In the genomic region with DNA sequence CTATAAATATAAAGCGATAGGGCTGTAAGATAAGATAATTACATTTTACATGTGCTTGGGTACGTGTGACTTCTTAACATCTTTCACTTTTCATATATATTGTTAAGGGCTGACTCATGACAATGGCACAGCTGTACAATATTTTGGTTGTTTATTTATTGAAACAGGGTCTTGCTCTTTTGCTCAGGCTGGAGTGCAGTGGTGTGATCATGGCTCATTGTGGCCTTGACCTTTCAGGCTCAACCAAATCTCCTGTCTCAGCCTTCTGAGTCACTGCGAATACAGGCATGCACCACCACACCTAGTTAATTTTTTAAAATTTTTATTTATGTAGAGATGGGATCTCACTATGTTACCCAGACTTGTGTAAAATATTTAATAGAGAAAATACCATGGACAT, we compare ENCODE assay signal across 1 cellular context.
A peak's percentile ranks its signal among the peaks of the same experiment; 100 is the strongest.
TF ChIP-seq lines count a peak whose summit lies in the region.

No MANE protein-coding gene starts in this region.

TF ChIP-seq in HepG2, 621 proteins besides CTCF, POLR2A, EP300 and RAD21 (continued from another document):
- TF ChIP-seq, protein P1, sequence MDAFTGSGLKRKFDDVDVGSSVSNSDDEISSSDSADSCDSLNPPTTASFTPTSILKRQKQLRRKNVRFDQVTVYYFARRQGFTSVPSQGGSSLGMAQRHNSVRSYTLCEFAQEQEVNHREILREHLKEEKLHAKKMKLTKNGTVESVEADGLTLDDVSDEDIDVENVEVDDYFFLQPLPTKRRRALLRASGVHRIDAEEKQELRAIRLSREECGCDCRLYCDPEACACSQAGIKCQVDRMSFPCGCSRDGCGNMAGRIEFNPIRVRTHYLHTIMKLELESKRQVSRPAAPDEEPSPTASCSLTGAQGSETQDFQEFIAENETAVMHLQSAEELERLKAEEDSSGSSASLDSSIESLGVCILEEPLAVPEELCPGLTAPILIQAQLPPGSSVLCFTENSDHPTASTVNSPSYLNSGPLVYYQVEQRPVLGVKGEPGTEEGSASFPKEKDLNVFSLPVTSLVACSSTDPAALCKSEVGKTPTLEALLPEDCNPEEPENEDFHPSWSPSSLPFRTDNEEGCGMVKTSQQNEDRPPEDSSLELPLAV (CRISPR knock-in tag; conservative IDR thresholded peaks at IDR 0.05; ENCODE audit: low read depth) = no peak
- TF ChIP-seq SP1 (IDR thresholded peaks at IDR 0.05) (no peak), SP1 (CRISPR knock-in tag; IDR thresholded peaks at IDR 0.05) (no peak), ZNF101 (CRISPR knock-in tag; IDR thresholded peaks at IDR 0.05; ENCODE audit: borderline replicate concordance, low read depth) (no peak), NR2F2 (IDR thresholded peaks at IDR 0.05; ENCODE audit: borderline replicate concordance, low read depth) (peak; percentile 42; the same call in 1 of the 2 replicates), ZFX (CRISPR knock-in tag; IDR thresholded peaks at IDR 0.05; ENCODE audit: low read depth) (no peak), PPARG (CRISPR knock-in tag; conservative IDR thresholded peaks at IDR 0.05) (no peak), RBAK (CRISPR knock-in tag; IDR thresholded peaks at IDR 0.05) (no peak), ZNF383 (CRISPR knock-in tag; IDR thresholded peaks at IDR 0.05; ENCODE audit: borderline replicate concordance) (no peak), KLF9 (CRISPR knock-in tag; IDR thresholded peaks at IDR 0.05; ENCODE audit: low read depth) (no peak), NKX3-1 (CRISPR knock-in tag; IDR thresholded peaks at IDR 0.05) (no peak), ZNF781 (CRISPR knock-in tag; IDR thresholded peaks at IDR 0.05; ENCODE audit: borderline replicate concordance, not compliant biosample characterization) (no peak), ESRRA (CRISPR knock-in tag; IDR thresholded peaks at IDR 0.05; ENCODE audit: low read depth) (no peak)
- TF ChIP-seq, protein P2, sequence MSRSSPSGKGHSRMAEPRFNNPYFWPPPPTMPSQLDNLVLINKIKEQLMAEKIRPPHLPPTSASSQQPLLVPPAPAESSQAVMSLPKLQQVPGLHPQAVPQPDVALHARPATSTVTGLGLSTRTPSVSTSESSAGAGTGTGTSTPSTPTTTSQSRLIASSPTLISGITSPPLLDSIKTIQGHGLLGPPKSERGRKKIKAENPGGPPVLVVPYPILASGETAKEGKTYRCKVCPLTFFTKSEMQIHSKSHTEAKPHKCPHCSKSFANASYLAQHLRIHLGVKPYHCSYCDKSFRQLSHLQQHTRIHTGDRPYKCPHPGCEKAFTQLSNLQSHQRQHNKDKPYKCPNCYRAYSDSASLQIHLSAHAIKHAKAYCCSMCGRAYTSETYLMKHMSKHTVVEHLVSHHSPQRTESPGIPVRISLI (CRISPR knock-in tag; IDR thresholded peaks at IDR 0.05; ENCODE audit: borderline replicate concordance) = no peak
- TF ChIP-seq, protein P3, sequence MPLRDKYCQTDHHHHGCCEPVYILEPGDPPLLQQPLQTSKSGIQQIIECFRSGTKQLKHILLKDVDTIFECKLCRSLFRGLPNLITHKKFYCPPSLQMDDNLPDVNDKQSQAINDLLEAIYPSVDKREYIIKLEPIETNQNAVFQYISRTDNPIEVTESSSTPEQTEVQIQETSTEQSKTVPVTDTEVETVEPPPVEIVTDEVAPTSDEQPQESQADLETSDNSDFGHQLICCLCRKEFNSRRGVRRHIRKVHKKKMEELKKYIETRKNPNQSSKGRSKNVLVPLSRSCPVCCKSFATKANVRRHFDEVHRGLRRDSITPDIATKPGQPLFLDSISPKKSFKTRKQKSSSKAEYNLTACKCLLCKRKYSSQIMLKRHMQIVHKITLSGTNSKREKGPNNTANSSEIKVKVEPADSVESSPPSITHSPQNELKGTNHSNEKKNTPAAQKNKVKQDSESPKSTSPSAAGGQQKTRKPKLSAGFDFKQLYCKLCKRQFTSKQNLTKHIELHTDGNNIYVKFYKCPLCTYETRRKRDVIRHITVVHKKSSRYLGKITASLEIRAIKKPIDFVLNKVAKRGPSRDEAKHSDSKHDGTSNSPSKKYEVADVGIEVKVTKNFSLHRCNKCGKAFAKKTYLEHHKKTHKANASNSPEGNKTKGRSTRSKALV (CRISPR knock-in tag; IDR thresholded peaks at IDR 0.05) = no peak
- TF ChIP-seq, protein P4, sequence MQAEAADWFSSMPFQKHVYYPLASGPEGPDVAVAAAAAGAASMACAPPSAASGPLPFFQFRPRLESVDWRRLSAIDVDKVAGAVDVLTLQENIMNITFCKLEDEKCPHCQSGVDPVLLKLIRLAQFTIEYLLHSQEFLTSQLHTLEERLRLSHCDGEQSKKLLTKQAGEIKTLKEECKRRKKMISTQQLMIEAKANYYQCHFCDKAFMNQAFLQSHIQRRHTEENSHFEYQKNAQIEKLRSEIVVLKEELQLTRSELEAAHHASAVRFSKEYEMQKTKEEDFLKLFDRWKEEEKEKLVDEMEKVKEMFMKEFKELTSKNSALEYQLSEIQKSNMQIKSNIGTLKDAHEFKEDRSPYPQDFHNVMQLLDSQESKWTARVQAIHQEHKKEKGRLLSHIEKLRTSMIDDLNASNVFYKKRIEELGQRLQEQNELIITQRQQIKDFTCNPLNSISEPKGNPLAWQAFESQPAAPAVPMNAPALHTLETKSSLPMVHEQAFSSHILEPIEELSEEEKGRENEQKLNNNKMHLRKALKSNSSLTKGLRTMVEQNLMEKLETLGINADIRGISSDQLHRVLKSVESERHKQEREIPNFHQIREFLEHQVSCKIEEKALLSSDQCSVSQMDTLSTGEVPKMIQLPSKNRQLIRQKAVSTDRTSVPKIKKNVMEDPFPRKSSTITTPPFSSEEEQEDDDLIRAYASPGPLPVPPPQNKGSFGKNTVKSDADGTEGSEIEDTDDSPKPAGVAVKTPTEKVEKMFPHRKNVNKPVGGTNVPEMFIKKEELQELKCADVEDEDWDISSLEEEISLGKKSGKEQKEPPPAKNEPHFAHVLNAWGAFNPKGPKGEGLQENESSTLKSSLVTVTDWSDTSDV (CRISPR knock-in tag; IDR thresholded peaks at IDR 0.05) = no peak
- TF ChIP-seq, protein P5, sequence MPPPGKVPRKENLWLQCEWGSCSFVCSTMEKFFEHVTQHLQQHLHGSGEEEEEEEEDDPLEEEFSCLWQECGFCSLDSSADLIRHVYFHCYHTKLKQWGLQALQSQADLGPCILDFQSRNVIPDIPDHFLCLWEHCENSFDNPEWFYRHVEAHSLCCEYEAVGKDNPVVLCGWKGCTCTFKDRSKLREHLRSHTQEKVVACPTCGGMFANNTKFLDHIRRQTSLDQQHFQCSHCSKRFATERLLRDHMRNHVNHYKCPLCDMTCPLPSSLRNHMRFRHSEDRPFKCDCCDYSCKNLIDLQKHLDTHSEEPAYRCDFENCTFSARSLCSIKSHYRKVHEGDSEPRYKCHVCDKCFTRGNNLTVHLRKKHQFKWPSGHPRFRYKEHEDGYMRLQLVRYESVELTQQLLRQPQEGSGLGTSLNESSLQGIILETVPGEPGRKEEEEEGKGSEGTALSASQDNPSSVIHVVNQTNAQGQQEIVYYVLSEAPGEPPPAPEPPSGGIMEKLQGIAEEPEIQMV (CRISPR knock-in tag; IDR thresholded peaks at IDR 0.05; ENCODE audit: low read depth) = no peak
- TF ChIP-seq, protein P6, sequence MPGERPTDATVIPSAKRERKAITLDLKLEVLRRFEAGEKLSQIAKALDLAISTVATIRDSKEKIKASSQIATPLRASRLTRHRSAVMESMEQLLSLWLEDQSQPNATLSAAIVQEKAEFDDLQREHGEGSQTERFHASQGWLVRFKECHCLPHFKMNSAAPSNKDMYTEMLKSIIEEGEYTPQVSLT (CRISPR knock-in tag; IDR thresholded peaks at IDR 0.05; ENCODE audit: borderline replicate concordance, low read depth) = no peak
- TF ChIP-seq, protein P7, sequence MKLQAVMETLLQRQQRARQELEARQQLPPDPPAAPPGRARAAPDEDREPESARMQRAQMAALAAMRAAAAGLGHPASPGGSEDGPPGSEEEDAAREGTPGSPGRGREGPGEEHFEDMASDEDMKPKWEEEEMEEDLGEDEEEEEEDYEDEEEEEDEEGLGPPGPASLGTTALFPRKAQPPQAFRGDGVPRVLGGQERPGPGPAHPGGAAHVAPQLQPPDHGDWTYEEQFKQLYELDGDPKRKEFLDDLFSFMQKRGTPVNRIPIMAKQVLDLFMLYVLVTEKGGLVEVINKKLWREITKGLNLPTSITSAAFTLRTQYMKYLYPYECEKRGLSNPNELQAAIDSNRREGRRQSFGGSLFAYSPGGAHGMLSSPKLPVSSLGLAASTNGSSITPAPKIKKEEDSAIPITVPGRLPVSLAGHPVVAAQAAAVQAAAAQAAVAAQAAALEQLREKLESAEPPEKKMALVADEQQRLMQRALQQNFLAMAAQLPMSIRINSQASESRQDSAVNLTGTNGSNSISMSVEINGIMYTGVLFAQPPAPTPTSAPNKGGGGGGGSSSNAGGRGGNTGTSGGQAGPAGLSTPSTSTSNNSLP (IDR thresholded peaks at IDR 0.05; ENCODE audit: low read depth, low read length) = no peak
